29 cellular contexts compared by ENCODE assay signal in genomic region chr14:81344461-81345160, GRCh38. TPM values are rescaled to one million over a fixed set of nuclear protein-coding genes. Genes with fewer than 3 reads are reported as not detected.
"Had no signal": no experiment of that assay in that cellular context is flagged by ENCODE, and none has a peak within 500 bp of the region (broad histone marks: within the 10 kb centered on the region; RNA-seq: fewer than 3 reads in every experiment).

No MANE protein-coding gene starts in this region.

- H3K4me3 Mint-ChIP-seq: naive thymus-derived CD8-positive, alpha-beta T cell; nephron; neural crest cell; stimulated activated naive B cell treated with anti-CD40 and anti-IgM and Interleukin-4, amounts not matched to agents 10 μg/mL and 1 μg/mL and 100 μg/mL, for 72 hours had no signal

- H3K27ac Mint-ChIP-seq: naive thymus-derived CD8-positive, alpha-beta T cell; stimulated activated naive B cell treated with anti-CD40 and anti-IgM and Interleukin-4, amounts not matched to agents 10 μg/mL and 1 μg/mL and 100 μg/mL, for 72 hours had no signal

- H3K4me3 ChIP-seq: lower lobe of right lung, pancreas, prostate gland, skin epidermis, stomach, thoracic aorta, tibial artery, upper lobe of right lung had no signal

- H3K36me3 ChIP-seq: lower lobe of right lung, pancreas, prostate gland, stomach, thoracic aorta, tibial artery, upper lobe of right lung had no signal

- DNase-seq: hippocampal formation; kidney glomerular epithelial cell; left cardiac atrium; lower lobe of right lung; mammary epithelial cell; mesenchymal stem cell; naive thymus-derived CD8-positive, alpha-beta T cell; nucleus accumbens; pancreas; posterior cingulate gyrus; retina; right cardiac atrium; stimulated activated CD4-positive, alpha-beta T cell treated with anti-CD3 and anti-CD28 coated beads, Interleukin-12 subunit alpha, Interleukin-12 subunit beta, amount 100 ng/mL, for 4 hours; stimulated activated CD4-positive, alpha-beta T cell treated with anti-CD3 and anti-CD28 coated beads, Interleukin-15, amount 100 ng/mL, for 24 hours; stimulated activated CD4-positive, alpha-beta T cell treated with anti-CD3 and anti-CD28 coated beads, Interleukin-2, amount 100 ng/mL, for 24 hours; stimulated activated CD4-positive, alpha-beta T cell treated with anti-CD3 and anti-CD28 coated beads, Interleukin-4, amount 100 ng/mL, for 1 hour; stimulated activated naive B cell treated with anti-CD40 and anti-IgM and Interleukin-4, amounts not matched to agents 10 μg/mL and 1 μg/mL and 100 μg/mL, for 72 hours; stimulated activated naive CD8-positive, alpha-beta T cell treated with anti-CD3 and anti-CD28 coated beads, Interleukin-15, Interleukin-2, amounts not matched to agents 100 U/mL and 50 U/mL, for 24 hours; stomach; tibial artery; trophoblast cell; upper lobe of right lung had no signal

- H3K9me3 ChIP-seq: lower lobe of right lung, pancreas, prostate gland, stomach, thoracic aorta, tibial artery, upper lobe of right lung had no signal

- ATAC-seq: left cardiac atrium; left lobe of liver; lower lobe of right lung; naive thymus-derived CD8-positive, alpha-beta T cell; pancreas; right cardiac atrium; sciatic nerve; stimulated activated naive B cell treated with anti-CD40 and anti-IgM and Interleukin-4, amounts not matched to agents 10 μg/mL and 1 μg/mL and 100 μg/mL, for 72 hours; stimulated activated naive CD8-positive, alpha-beta T cell treated with anti-CD3 and anti-CD28 coated beads, Interleukin-15, Interleukin-2, amounts not matched to agents 100 U/mL and 50 U/mL, for 24 hours; upper lobe of right lung had no signal

- H3K9me3 Mint-ChIP-seq: nephron had no signal

- H3K27ac ChIP-seq: lower lobe of right lung, pancreas, prostate gland, stomach, thoracic aorta, tibial artery, upper lobe of right lung had no signal

- H3K27me3 ChIP-seq: pancreas, stomach, tibial artery, upper lobe of right lung had no signal

- H3K4me1 ChIP-seq: lower lobe of right lung, pancreas, prostate gland, stomach, tibial artery, upper lobe of right lung had no signal

- H3K36me3 Mint-ChIP-seq: naive thymus-derived CD8-positive, alpha-beta T cell; stimulated activated naive B cell treated with anti-CD40 and anti-IgM and Interleukin-4, amounts not matched to agents 10 μg/mL and 1 μg/mL and 100 μg/mL, for 72 hours had no signal

- H3K4me1 Mint-ChIP-seq: naive thymus-derived CD8-positive, alpha-beta T cell had no signal

RNA-seq across cellular contexts. Expression of gene STON2, which starts 55.5 kb away (rescaled TPM):
- total RNA-seq: naive thymus-derived CD8-positive, alpha-beta T cell had no signal
